In the genomic region with DNA sequence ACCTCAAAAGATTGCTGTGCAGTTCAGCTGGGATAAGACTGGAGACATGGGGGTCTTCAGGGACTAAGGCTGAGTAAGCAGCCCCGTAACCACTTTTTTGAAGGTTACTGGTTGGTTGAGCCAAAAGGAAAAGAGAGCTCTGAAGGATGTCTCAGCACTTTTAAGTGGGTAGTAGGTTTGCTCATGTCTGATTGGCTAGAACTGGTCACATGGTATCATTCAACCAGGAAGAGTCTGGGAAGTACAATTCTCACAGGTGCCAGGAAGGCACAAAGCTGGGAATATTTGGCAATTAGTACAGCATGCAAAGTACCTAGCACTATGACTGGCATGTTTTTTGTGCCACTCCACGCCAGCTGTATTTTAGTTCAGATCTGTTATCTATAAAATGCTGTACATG, we compare ENCODE assay signal across 17 cellular contexts. TPM values are rescaled to one million over a fixed set of nuclear protein-coding genes. Genes with fewer than 3 reads are reported as not detected.
A peak's percentile ranks its signal among the peaks of the same experiment; 100 is the strongest.
DNase-seq lines count a peak whose midpoint lies in the region; ATAC-seq and TF ChIP-seq lines count a peak whose summit lies in the region.
"Had no signal": no experiment of that assay in that cellular context is flagged by ENCODE, and none has a peak within 500 bp of the region (broad histone marks: within the 10 kb centered on the region; RNA-seq: fewer than 3 reads in every experiment).

No MANE protein-coding gene starts in this region.

- ATAC-seq in HCT116 (no peak), GM18505 (IDR thresholded peaks at IDR 0.05; ENCODE audit: unreplicated experiment) (no peak), GM18861 (IDR thresholded peaks at IDR 0.05; ENCODE audit: unreplicated experiment) (no peak)

- no peaks in the 10 kb centered on the region for H3K9me2 ChIP-seq in HCT116 (ENCODE audit: insufficient read depth)

- no peaks in the 10 kb centered on the region for H3K79me2 ChIP-seq in HCT116 (ENCODE audit: insufficient read depth, low read length)

- no peak overlapping the region for H2AFZ ChIP-seq in HCT116 (ENCODE audit: low read depth, low read length, poor library complexity, severe bottlenecking)
- H2AFZ ChIP-seq: GM23248, neural progenitor cell had no signal

- in situ Hi-C loops in ACHN (cut with HindIII; ENCODE audit: low pct_ligation_motif_present, low pct_unique_long_range_greater_than_20kb, low sequenced_read_pairs) = loop anchor here (25.0 kb wide), 1 partner anchor 421 kb away; a partner anchor contains a TSS

- no peaks in the 10 kb centered on the region for H3K9me3 ChIP-seq in HCT116 (ENCODE audit: control insufficient read depth in 1 of 2, insufficient read depth in 1 of 2, low read depth in 1 of 2, low read length in 2 of 2)

- no peak overlapping the region for H3K4me2 ChIP-seq in HCT116 (ENCODE audit: low read length)
- H3K4me2 ChIP-seq: neural progenitor cell had no signal

- no peak overlapping the region for H3K9ac ChIP-seq in HCT116 (ENCODE audit: low read length)
- H3K9ac ChIP-seq: GM23248, neural progenitor cell had no signal

- POLR2A ChIA-PET in HCT116 (lab: Charles Lee) = no interaction called here

- no peaks in the 10 kb centered on the region for H3K36me3 ChIP-seq in HCT116 (ENCODE audit: control insufficient read depth in 1 of 2, insufficient read depth in 2 of 2, low read length in 2 of 2)
- H3K36me3 ChIP-seq: neural progenitor cell had no signal

- BruUV-seq in HCT116 (replicated peaks; lab: Mats Ljungman, UMichigan) = no TSS peak

- TF ChIP-seq CTCF in HCT116 (IDR thresholded peaks at IDR 0.05 in 2 of 3, conservative IDR thresholded peaks at IDR 0.05 in 1 of 3; ENCODE audit: borderline replicate concordance in 1 of 3, insufficient read depth in 1 of 3, low read depth in 2 of 3, low read length in 2 of 3) (no peak), GM10266 (IDR thresholded peaks at IDR 0.05; ENCODE audit: control insufficient read depth, insufficient read depth, low read depth, missing control alignments) (no peak)

- H3K27me3 ChIP-seq in HCT116 (ENCODE audit: insufficient read depth, low read length) = no peaks in the 10 kb centered on the region

- no peak for TF ChIP-seq POLR2A in HCT116 (IDR thresholded peaks at IDR 0.05; ENCODE audit: borderline replicate concordance, extremely low read depth, insufficient read depth, insufficient read length)
- TF ChIP-seq POLR2A in GM18505 (IDR thresholded peaks at IDR 0.05; ENCODE audit: borderline replicate concordance, extremely low read depth, insufficient read depth, insufficient read length) = no peak

- H3K27ac ChIP-seq in HCT116 (ENCODE audit: low read depth, low read length) = no peak overlapping the region
- H3K27ac ChIP-seq: GM23248, neural progenitor cell had no signal

- no peak overlapping the region for H3K4me3 ChIP-seq in HCT116 (replicated peaks in 1 of 2; ENCODE audit: low read depth in 1 of 2, low read length in 2 of 2)
- H3K4me3 ChIP-seq: GM23248, neural progenitor cell had no signal

- no peak for TF ChIP-seq RAD21 in HCT116 (IDR thresholded peaks at IDR 0.05; ENCODE audit: low read depth)

- CTCF ChIA-PET in HCT116 (lab: Charles Lee) = interaction anchor here (7.2 kb wide), 1 partner anchor 425 kb away, joined by 150 read pairs; no protein-coding TSS in a partner anchor

- intact Hi-C loops in HCT116 (cut with micrococcal nuclease) = no loop called here

- RAD21 ChIA-PET in HCT116 (lab: Charles Lee; ENCODE audit: low non-redundant PET in 1 of 2, low total read pairs in 2 of 2, uncharacterized antibody in 2 of 2, unreplicated experiment in 2 of 2) = interaction anchor here in 1 of 2 experiments (1.2 kb wide), 1 partner anchor 427 kb away, joined by 4 read pairs; no protein-coding TSS in a partner anchor

- H3K4me1 ChIP-seq in HCT116 (ENCODE audit: control insufficient read depth in 1 of 2, insufficient read depth in 2 of 2, low read length in 2 of 2) = no peaks in the 10 kb centered on the region
- H3K4me1 ChIP-seq: neural progenitor cell had no signal

- H4K20me1 ChIP-seq in HCT116 (ENCODE audit: insufficient read depth) = no peaks in the 10 kb centered on the region

- DNase-seq in ACHN = peak; percentile 19
- DNase-seq in HCT116 (ENCODE audit: low read depth, low spot score) = peak; percentile 26
- DNase-seq in NCI-H526 treated with DMSO at 0.1 percent for 48 hours (lab: John Stamatoyannopoulos, UW) = peak; percentile 41
- peak; percentile 44 for DNase-seq in dermis blood vessel endothelial cell
- DNase-seq in GM10266 (ENCODE audit: extremely low spot score) = no peak
- DNase-seq in mucosa of gallbladder (ENCODE audit: low spot score) = no peak
- DNase-seq: activated CD4-positive, alpha-beta T cell treated with anti-CD3 and anti-CD28 coated beads for 1 hour; activated CD8-positive, alpha-beta memory T cell treated with anti-CD3 and anti-CD28 coated beads, Interleukin-2, amount 50 U/mL, for 4 hours; activated naive CD4-positive, alpha-beta T cell treated with anti-CD3 and anti-CD28 coated beads for 36 hours; DMS153; GM23248; NCI-H1092; RPMI8226; substantia nigra had no signal

TF ChIP-seq in HCT116, 20 proteins besides CTCF, POLR2A, EP300 and RAD21:
- TF ChIP-seq ZFX (IDR thresholded peaks at IDR 0.05) (no peak), EGR1 (IDR thresholded peaks at IDR 0.05; ENCODE audit: low read depth) (no peak), FOSL1 (IDR thresholded peaks at IDR 0.05; ENCODE audit: low read depth) (no peak), SIN3A (IDR thresholded peaks at IDR 0.05; ENCODE audit: low read depth) (no peak), EZH2 (IDR thresholded peaks at IDR 0.05) (no peak), EZH2phosphoT487 (IDR thresholded peaks at IDR 0.05; ENCODE audit: borderline replicate concordance) (no peak), YY1 (IDR thresholded peaks at IDR 0.05; ENCODE audit: extremely low read depth, insufficient replicate concordance, low read depth, low read length) (no peak)
- TF ChIP-seq, protein P1, sequence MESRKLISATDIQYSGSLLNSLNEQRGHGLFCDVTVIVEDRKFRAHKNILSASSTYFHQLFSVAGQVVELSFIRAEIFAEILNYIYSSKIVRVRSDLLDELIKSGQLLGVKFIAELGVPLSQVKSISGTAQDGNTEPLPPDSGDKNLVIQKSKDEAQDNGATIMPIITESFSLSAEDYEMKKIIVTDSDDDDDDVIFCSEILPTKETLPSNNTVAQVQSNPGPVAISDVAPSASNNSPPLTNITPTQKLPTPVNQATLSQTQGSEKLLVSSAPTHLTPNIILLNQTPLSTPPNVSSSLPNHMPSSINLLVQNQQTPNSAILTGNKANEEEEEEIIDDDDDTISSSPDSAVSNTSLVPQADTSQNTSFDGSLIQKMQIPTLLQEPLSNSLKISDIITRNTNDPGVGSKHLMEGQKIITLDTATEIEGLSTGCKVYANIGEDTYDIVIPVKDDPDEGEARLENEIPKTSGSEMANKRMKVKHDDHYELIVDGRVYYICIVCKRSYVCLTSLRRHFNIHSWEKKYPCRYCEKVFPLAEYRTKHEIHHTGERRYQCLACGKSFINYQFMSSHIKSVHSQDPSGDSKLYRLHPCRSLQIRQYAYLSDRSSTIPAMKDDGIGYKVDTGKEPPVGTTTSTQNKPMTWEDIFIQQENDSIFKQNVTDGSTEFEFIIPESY (IDR thresholded peaks at IDR 0.05; ENCODE audit: extremely low read depth, insufficient replicate concordance, low read length) = no peak
- TF ChIP-seq, protein P2, sequence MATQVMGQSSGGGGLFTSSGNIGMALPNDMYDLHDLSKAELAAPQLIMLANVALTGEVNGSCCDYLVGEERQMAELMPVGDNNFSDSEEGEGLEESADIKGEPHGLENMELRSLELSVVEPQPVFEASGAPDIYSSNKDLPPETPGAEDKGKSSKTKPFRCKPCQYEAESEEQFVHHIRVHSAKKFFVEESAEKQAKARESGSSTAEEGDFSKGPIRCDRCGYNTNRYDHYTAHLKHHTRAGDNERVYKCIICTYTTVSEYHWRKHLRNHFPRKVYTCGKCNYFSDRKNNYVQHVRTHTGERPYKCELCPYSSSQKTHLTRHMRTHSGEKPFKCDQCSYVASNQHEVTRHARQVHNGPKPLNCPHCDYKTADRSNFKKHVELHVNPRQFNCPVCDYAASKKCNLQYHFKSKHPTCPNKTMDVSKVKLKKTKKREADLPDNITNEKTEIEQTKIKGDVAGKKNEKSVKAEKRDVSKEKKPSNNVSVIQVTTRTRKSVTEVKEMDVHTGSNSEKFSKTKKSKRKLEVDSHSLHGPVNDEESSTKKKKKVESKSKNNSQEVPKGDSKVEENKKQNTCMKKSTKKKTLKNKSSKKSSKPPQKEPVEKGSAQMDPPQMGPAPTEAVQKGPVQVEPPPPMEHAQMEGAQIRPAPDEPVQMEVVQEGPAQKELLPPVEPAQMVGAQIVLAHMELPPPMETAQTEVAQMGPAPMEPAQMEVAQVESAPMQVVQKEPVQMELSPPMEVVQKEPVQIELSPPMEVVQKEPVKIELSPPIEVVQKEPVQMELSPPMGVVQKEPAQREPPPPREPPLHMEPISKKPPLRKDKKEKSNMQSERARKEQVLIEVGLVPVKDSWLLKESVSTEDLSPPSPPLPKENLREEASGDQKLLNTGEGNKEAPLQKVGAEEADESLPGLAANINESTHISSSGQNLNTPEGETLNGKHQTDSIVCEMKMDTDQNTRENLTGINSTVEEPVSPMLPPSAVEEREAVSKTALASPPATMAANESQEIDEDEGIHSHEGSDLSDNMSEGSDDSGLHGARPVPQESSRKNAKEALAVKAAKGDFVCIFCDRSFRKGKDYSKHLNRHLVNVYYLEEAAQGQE (IDR thresholded peaks at IDR 0.05; ENCODE audit: low read depth) = no peak

RNA-seq across cellular contexts. Expression of a gene that starts 58.1 kb away (rescaled TPM):
- 25.2 TPM for total RNA-seq in HCT116 (2021; ENCODE audit: unreplicated experiment)
- polyA plus RNA-seq in HCT116 (2012) = 10.6 and 11.7 TPM in 2 replicates
- 90.2 and 90.9 TPM in 2 replicates for total RNA-seq in dermis blood vessel endothelial cell
- 76.6 TPM for total RNA-seq in mucosa of gallbladder

Comparison
In these comparisons a context has a peak if more than half of its experiments do, and no peak if none do; other contexts are left out.
1. DNase-seq: peak in ACHN (single experiment), HCT116 (single experiment), NCI-H526 treated with DMSO at 0.1 percent for 48 hours (single experiment) and dermis blood vessel endothelial cell (single experiment); none in GM10266 (single experiment) and mucosa of gallbladder (single experiment).